ENCODE assay signal across 19 cellular contexts in the genomic region with DNA sequence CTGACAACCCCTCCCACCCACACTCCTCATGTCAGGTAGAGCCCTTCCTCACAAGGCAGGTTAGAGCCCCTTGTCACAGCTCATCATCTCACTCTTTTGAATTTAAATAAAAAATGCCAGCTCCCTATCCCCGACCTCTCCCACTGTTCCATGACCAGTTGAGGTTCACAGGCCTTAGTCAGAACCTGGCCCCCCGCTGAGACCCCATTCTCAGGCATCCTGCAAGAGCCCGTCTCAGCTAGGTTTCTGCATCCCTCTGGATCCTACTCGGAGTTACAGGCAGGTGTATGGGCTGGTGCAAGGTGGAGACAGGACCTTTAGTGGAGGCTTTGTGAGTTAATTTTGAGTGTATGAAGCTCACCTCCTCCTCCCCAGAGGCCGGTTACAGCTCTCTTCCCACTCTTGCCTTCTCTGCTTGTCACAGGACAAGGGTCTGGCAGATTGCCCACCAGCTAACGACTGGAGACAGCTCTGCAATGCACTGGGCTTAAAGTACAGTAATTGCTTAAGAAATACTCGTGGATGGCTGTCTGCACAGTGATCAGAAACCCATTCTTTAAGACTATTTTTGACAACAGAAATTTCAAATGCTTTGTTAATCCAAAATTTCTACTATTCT.
"Had no signal": no experiment of that assay in that cellular context is flagged by ENCODE, and none has a peak within 500 bp of the region (broad histone marks: within the 10 kb centered on the region; RNA-seq: fewer than 3 reads in every experiment).

No MANE protein-coding gene starts in this region.

- H3K27me3 ChIP-seq: hepatocyte, right lobe of liver, tibial nerve, upper lobe of right lung, vagina had no signal

- H3K4me3 Mint-ChIP-seq: naive thymus-derived CD4-positive, alpha-beta T cell; nephron progenitor cell; stimulated activated memory B cell treated with anti-CD40 and anti-IgM and Interleukin-4, amounts not matched to agents 10 μg/mL and 1 μg/mL and 100 μg/mL, for 72 hours; stimulated activated naive CD8-positive, alpha-beta T cell treated with anti-CD3 and anti-CD28 coated beads, Interleukin-15, Interleukin-2, amounts not matched to agents 100 ng/mL and 50 ng/mL, for 24 hours had no signal

- H3K4me3 ChIP-seq: hepatocyte, lung, psoas muscle, right lobe of liver, tibial nerve, upper lobe of right lung, vagina had no signal

- H3K27ac Mint-ChIP-seq: naive thymus-derived CD4-positive, alpha-beta T cell; nephron progenitor cell; stimulated activated memory B cell treated with anti-CD40 and anti-IgM and Interleukin-4, amounts not matched to agents 10 μg/mL and 1 μg/mL and 100 μg/mL, for 72 hours; stimulated activated naive CD8-positive, alpha-beta T cell treated with anti-CD3 and anti-CD28 coated beads, Interleukin-15, Interleukin-2, amounts not matched to agents 100 ng/mL and 50 ng/mL, for 24 hours had no signal

- H3K36me3 Mint-ChIP-seq: stimulated activated memory B cell treated with anti-CD40 and anti-IgM and Interleukin-4, amounts not matched to agents 10 μg/mL and 1 μg/mL and 100 μg/mL, for 72 hours had no signal

- H3K9me3 ChIP-seq: right lobe of liver, upper lobe of right lung, vagina had no signal

- H3K4me1 Mint-ChIP-seq: naive thymus-derived CD4-positive, alpha-beta T cell; nephron progenitor cell; stimulated activated memory B cell treated with anti-CD40 and anti-IgM and Interleukin-4, amounts not matched to agents 10 μg/mL and 1 μg/mL and 100 μg/mL, for 72 hours had no signal

- H3K27me3 Mint-ChIP-seq: naive thymus-derived CD4-positive, alpha-beta T cell; stimulated activated memory B cell treated with anti-CD40 and anti-IgM and Interleukin-4, amounts not matched to agents 10 μg/mL and 1 μg/mL and 100 μg/mL, for 72 hours; stimulated activated naive CD8-positive, alpha-beta T cell treated with anti-CD3 and anti-CD28 coated beads, Interleukin-15, Interleukin-2, amounts not matched to agents 100 ng/mL and 50 ng/mL, for 24 hours had no signal

- H3K27ac ChIP-seq: hepatocyte, psoas muscle, right lobe of liver, tibial nerve, upper lobe of right lung, vagina had no signal

- ATAC-seq: left colon; left ventricle myocardium superior; naive thymus-derived CD4-positive, alpha-beta T cell; psoas muscle; right lobe of liver; stimulated activated memory B cell treated with anti-CD40 and anti-IgM and Interleukin-4, amounts not matched to agents 10 μg/mL and 1 μg/mL and 100 μg/mL, for 72 hours; upper lobe of right lung had no signal

- H3K4me1 ChIP-seq: psoas muscle, right lobe of liver, tibial nerve, upper lobe of right lung, vagina had no signal

- DNase-seq: dermis blood vessel endothelial cell; erythroblast; foreskin melanocyte; head of caudate nucleus; left colon; left ventricle myocardium superior; naive thymus-derived CD4-positive, alpha-beta T cell; nephron progenitor cell; psoas muscle; retina; right lobe of liver; stimulated activated CD4-positive, alpha-beta T cell treated with anti-CD3 and anti-CD28 coated beads, Interleukin-4, amount 100 ng/mL, for 24 hours; upper lobe of right lung had no signal

- H3K36me3 ChIP-seq: right lobe of liver, tibial nerve, upper lobe of right lung, vagina had no signal
